ENCODE assay signal across 11 cellular contexts in the genomic region with DNA sequence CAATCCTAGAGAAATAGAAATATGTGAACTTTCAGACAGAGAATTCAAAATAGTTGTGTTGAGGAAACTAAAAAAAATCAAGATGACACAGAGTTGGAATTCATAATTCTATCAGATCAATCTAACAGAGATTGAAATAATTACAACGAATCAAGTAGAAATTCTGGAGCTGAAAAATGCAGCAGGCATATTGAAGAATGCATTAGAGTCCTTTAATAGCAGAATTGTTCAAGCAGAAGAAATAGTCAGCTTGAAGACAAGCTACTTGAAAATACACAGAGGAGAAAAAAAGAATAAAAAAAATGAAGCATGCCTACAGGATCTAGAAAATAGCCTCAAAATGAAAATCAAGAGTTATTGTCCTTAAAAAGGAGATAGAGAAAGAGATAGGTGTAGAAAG.
"Had no signal": no experiment of that assay in that cellular context is flagged by ENCODE, and none has a peak within 500 bp of the region (broad histone marks: within the 10 kb centered on the region; RNA-seq: fewer than 3 reads in every experiment).

No MANE protein-coding gene starts in this region.

- H3K9me3 ChIP-seq: HAP-1 had no signal

- DNase-seq: GM23248, GOT3, H7, H9, HCEC 1CT, HFFc6 had no signal

- H3K4me3 ChIP-seq: GM23248, GM23338, HAP-1 had no signal

- H3K36me3 ChIP-seq: HAP-1 had no signal

- FAIRE-seq: H1, H54 had no signal

- H2AFZ ChIP-seq: GM23248, GM23338 had no signal

- H3K27ac ChIP-seq: GM23248 had no signal

- H3K4me1 ChIP-seq: HAP-1 had no signal

- H3K4me2 ChIP-seq: GM23338 had no signal

- H3K9ac ChIP-seq: GM23248 had no signal

- ATAC-seq: GM23338, HCT116 had no signal
